Comparison of ENCODE assay signal across 9 cellular contexts in the genomic region with DNA sequence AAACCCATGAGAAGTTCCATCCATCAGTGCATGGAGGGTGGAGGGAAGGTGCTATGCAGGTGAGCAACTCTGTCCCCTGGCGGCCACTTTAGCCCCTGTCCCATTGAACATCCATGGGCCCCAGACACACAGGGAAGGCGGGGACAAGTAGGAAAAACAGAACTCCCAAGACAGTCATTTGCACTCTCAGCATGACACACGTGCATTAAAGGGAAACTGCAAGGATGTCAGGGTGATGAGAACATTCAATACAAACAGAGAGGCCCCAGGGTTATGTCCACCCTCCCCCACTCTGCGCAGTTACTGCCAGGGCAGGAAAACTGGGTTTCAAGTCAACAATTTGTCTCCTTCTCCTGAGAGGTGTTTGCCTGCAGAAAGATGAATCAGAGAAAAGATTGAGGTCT. TPM values are rescaled to one million over a fixed set of nuclear protein-coding genes. Genes with fewer than 3 reads are reported as not detected.
DNase-seq lines count a peak whose midpoint lies in the region; ATAC-seq and TF ChIP-seq lines count a peak whose summit lies in the region.
"Had no signal": no experiment of that assay in that cellular context is flagged by ENCODE, and none has a peak within 500 bp of the region (broad histone marks: within the 10 kb centered on the region; RNA-seq: fewer than 3 reads in every experiment).

No MANE protein-coding gene starts in this region.

- H3K27me3 ChIP-seq in mesendoderm (ENCODE audit: insufficient read depth, low read length, poor library complexity), result no peaks in the 10 kb centered on the region

- POLR2A ChIA-PET in WTC11 (lab: Charles Lee), result no interaction called here

- no peak overlapping the region for H4K8ac ChIP-seq in mesendoderm (ENCODE audit: low read depth, low read length)

- H3K36me3 ChIP-seq in mesendoderm (ENCODE audit: control insufficient read depth, insufficient read depth, low read length), result no peaks in the 10 kb centered on the region

- H2BK120ac ChIP-seq in mesendoderm (ENCODE audit: low read depth, low read length), result no peak overlapping the region

- H3K23ac ChIP-seq in mesendoderm (ENCODE audit: low read length), result no peak overlapping the region

- H4K5ac ChIP-seq in mesendoderm (ENCODE audit: low read length), result no peak overlapping the region

- WGBS in mesendoderm (ENCODE audit: extremely low coverage, insufficient coverage, low lambda C conversion rate), result no CpG with 5 or more reads among the region's 4 CpGs

- H3K4me2 ChIP-seq in mesendoderm (ENCODE audit: low read length), result no peak overlapping the region

- no peaks in the 10 kb centered on the region for H3K79me1 ChIP-seq in mesendoderm (ENCODE audit: low read length)

- H3K4me3 Mint-ChIP-seq in WTC11, result no peak overlapping the region

- CTCF ChIA-PET in WTC11 (lab: Charles Lee), result interaction anchor here (0.9 to 1.9 kb wide), 4 partner anchors 37 to 695 kb away, joined by 4 to 6 read pairs (median 5); no protein-coding TSS in a partner anchor

- H3K18ac ChIP-seq in mesendoderm (ENCODE audit: low read length), result no peak overlapping the region

- H3K9me3 Mint-ChIP-seq in WTC11, result no peaks in the 10 kb centered on the region

- DNase-seq in NCI-H1417 (lab: John Stamatoyannopoulos, UW) (peak in 2 of 3 experiments; percentile 24 to 56), NCI-H1417 treated with DMSO at 0.1 percent for 48 hours (lab: John Stamatoyannopoulos, UW) (no peak), WTC11 (ENCODE audit: low spot score) (peak; percentile 63), mesendoderm (peak; percentile 94), T-helper 9 cell (no peak), hepatic stellate cell (ENCODE audit: low spot score) (no peak)
- DNase-seq: cortex of kidney had no signal

- peaks cover 40% of the 10 kb centered on the region for H3K4me1 Mint-ChIP-seq in WTC11

- no peak overlapping the region for H2BK15ac ChIP-seq in mesendoderm (replicated peaks; ENCODE audit: low read depth)

- no peaks in the 10 kb centered on the region for H3K36me3 Mint-ChIP-seq in WTC11

- H3K4ac ChIP-seq in mesendoderm (ENCODE audit: low read depth, low read length), result no peak overlapping the region

- H3K4me1 ChIP-seq in mesendoderm (ENCODE audit: control insufficient read depth, low read depth, low read length), result peaks cover 4% of the 10 kb centered on the region

- peak; percentile 50; the same call in 1 of the 2 replicates for TF ChIP-seq CTCF in WTC11 (IDR thresholded peaks at IDR 0.05)

- no peak overlapping the region for H3K9ac ChIP-seq in mesendoderm (ENCODE audit: low read length)

- ATAC-seq in HG02798 (IDR thresholded peaks at IDR 0.05; ENCODE audit: poor library complexity, unreplicated experiment) (peak; percentile 47), WTC11 (peak; percentile 80), GM18907 (IDR thresholded peaks at IDR 0.05; ENCODE audit: unreplicated experiment) (no peak)

- no peak overlapping the region for H3K56ac ChIP-seq in mesendoderm (ENCODE audit: low read length)

- H3K27ac Mint-ChIP-seq in WTC11, result no peak overlapping the region

- no peak overlapping the region for H2BK5ac ChIP-seq in mesendoderm (ENCODE audit: low read length)

- H3K27me3 Mint-ChIP-seq in WTC11 (ENCODE audit: low read depth), result peaks cover 25% of the 10 kb centered on the region

- H3K27ac ChIP-seq in mesendoderm (ENCODE audit: low read depth, low read length), result no peak overlapping the region

- no peak overlapping the region for H2AK5ac ChIP-seq in mesendoderm (ENCODE audit: low read length)

- no peaks in the 10 kb centered on the region for H3K79me2 ChIP-seq in mesendoderm (ENCODE audit: control insufficient read depth, insufficient read depth, low read length)

- H3K4me3 ChIP-seq in mesendoderm (ENCODE audit: low read length), result no peak overlapping the region

TF ChIP-seq in WTC11, 78 proteins besides CTCF, POLR2A, EP300 and RAD21:
- TF ChIP-seq NFATC4 (CRISPR knock-in tag; IDR thresholded peaks at IDR 0.05), result no peak
- no peak for TF ChIP-seq CREB1 (CRISPR knock-in tag; IDR thresholded peaks at IDR 0.05)

RNA-seq across cellular contexts. Expression of gene AKTIP, which starts 44.0 kb away (rescaled TPM):
- 19.9 TPM in 3 replicates for total RNA-seq in WTC11 (2021)
- polyA plus RNA-seq in mesendoderm (2013, experiment 1 of 2), result 15.0 TPM
- polyA plus RNA-seq in mesendoderm (2013, experiment 2 of 2), result 16.2 TPM

Comparison
In these comparisons a context has a peak if more than half of its experiments do, and no peak if none do; other contexts are left out.
1. DNase-seq: peak in NCI-H1417 (2 of 3), WTC11 (single experiment) and mesendoderm (single experiment); none in NCI-H1417 treated with DMSO at 0.1 percent for 48 hours (single experiment), T-helper 9 cell (single experiment) and hepatic stellate cell (single experiment).